In genomic region chr3:10447110-10447509, GRCh38 we compare ENCODE assay signal across 25 cellular contexts. TPM values are rescaled to one million over a fixed set of nuclear protein-coding genes. Genes with fewer than 3 reads are reported as not detected.
"Had no signal": no experiment of that assay in that cellular context is flagged by ENCODE, and none has a peak within 500 bp of the region (broad histone marks: within the 10 kb centered on the region; RNA-seq: fewer than 3 reads in every experiment).

No MANE protein-coding gene starts in this region.

- H3K4me1 ChIP-seq: left lung, pancreas, prostate gland, right atrium auricular region, suprapubic skin, tibial nerve, uterus had no signal

- ATAC-seq: left colon; left lung; naive thymus-derived CD4-positive, alpha-beta T cell; natural killer cell treated with Interleukin-12 subunit alpha and Interleukin-12 subunit beta and Interleukin-15 and Interleukin-18, amount 100 ng/mL, for 72 hours; pancreas; stimulated activated effector memory CD8-positive, alpha-beta T cell treated with anti-CD3 and anti-CD28 coated beads, Interleukin-12 subunit alpha, Interleukin-12 subunit beta, amount 100 ng/mL, for 72 hours had no signal

- H3K9me3 ChIP-seq: left lung, pancreas, prostate gland, right atrium auricular region, right lobe of liver, suprapubic skin, tibial nerve, uterus had no signal

- H3K27me3 ChIP-seq: pancreas, right atrium auricular region, right lobe of liver, tibial nerve, uterus had no signal

- H3K4me3 Mint-ChIP-seq: immature natural killer cell; mesothelial cell of epicardium; naive thymus-derived CD4-positive, alpha-beta T cell; natural killer cell treated with Interleukin-12 subunit alpha and Interleukin-12 subunit beta and Interleukin-15 and Interleukin-18, amount 100 ng/mL, for 72 hours; stimulated activated effector memory CD8-positive, alpha-beta T cell treated with anti-CD3 and anti-CD28 coated beads, Interleukin-12 subunit alpha, Interleukin-12 subunit beta, amount 100 ng/mL, for 72 hours; stimulated activated naive CD8-positive, alpha-beta T cell treated with anti-CD3 and anti-CD28 coated beads, Interleukin-15, Interleukin-2, amounts not matched to agents 100 ng/mL and 50 ng/mL, for 24 hours; type B pancreatic cell had no signal

- H3K27ac ChIP-seq: left lung, pancreas, prostate gland, right atrium auricular region, right lobe of liver, skin epidermis, suprapubic skin, tibial nerve, uterus had no signal

- H3K4me1 Mint-ChIP-seq: immature natural killer cell; mesothelial cell of epicardium; naive thymus-derived CD4-positive, alpha-beta T cell had no signal

- DNase-seq: immature natural killer cell; kidney; left colon; left lung; mesendoderm; naive thymus-derived CD4-positive, alpha-beta T cell; pancreas; stimulated activated CD4-positive, alpha-beta T cell treated with anti-CD3 and anti-CD28 coated beads, Interleukin-4, amount 100 ng/mL, for 24 hours; stimulated activated naive CD4-positive, alpha-beta T cell; uterus had no signal

- H3K36me3 ChIP-seq: left lung, pancreas, prostate gland, right atrium auricular region, suprapubic skin, tibial nerve, uterus had no signal

- H3K4me3 ChIP-seq: left lung, lung, pancreas, prostate gland, right atrium auricular region, right lobe of liver, skin epidermis, suprapubic skin, tibial nerve, uterus had no signal

- H3K36me3 Mint-ChIP-seq: immature natural killer cell; mesothelial cell of epicardium; naive thymus-derived CD4-positive, alpha-beta T cell; natural killer cell treated with Interleukin-12 subunit alpha and Interleukin-12 subunit beta and Interleukin-15 and Interleukin-18, amount 100 ng/mL, for 72 hours; stimulated activated effector memory CD8-positive, alpha-beta T cell treated with anti-CD3 and anti-CD28 coated beads, Interleukin-12 subunit alpha, Interleukin-12 subunit beta, amount 100 ng/mL, for 72 hours; type B pancreatic cell had no signal

- H3K27ac Mint-ChIP-seq: immature natural killer cell; mesothelial cell of epicardium; natural killer cell treated with Interleukin-12 subunit alpha and Interleukin-12 subunit beta and Interleukin-15 and Interleukin-18, amount 100 ng/mL, for 72 hours; stimulated activated effector memory CD8-positive, alpha-beta T cell treated with anti-CD3 and anti-CD28 coated beads, Interleukin-12 subunit alpha, Interleukin-12 subunit beta, amount 100 ng/mL, for 72 hours; stimulated activated naive CD8-positive, alpha-beta T cell treated with anti-CD3 and anti-CD28 coated beads, Interleukin-15, Interleukin-2, amounts not matched to agents 100 ng/mL and 50 ng/mL, for 24 hours; type B pancreatic cell had no signal

- H3K9me3 Mint-ChIP-seq: immature natural killer cell; mesothelial cell of epicardium; naive thymus-derived CD4-positive, alpha-beta T cell; natural killer cell treated with Interleukin-12 subunit alpha and Interleukin-12 subunit beta and Interleukin-15 and Interleukin-18, amount 100 ng/mL, for 72 hours; stimulated activated effector memory CD8-positive, alpha-beta T cell treated with anti-CD3 and anti-CD28 coated beads, Interleukin-12 subunit alpha, Interleukin-12 subunit beta, amount 100 ng/mL, for 72 hours; stimulated activated naive CD8-positive, alpha-beta T cell treated with anti-CD3 and anti-CD28 coated beads, Interleukin-15, Interleukin-2, amounts not matched to agents 100 ng/mL and 50 ng/mL, for 24 hours; type B pancreatic cell had no signal

RNA-seq across cellular contexts. Expression of gene ATP2B2, which starts 58.3 kb away (rescaled TPM):
- total RNA-seq: mesothelial cell of epicardium; mononuclear cell; naive thymus-derived CD4-positive, alpha-beta T cell; natural killer cell treated with Interleukin-12 subunit alpha and Interleukin-12 subunit beta and Interleukin-15 and Interleukin-18, amount 100 ng/mL, for 72 hours; osteoblast; ureter had no signal
- polyA plus RNA-seq: immature natural killer cell; lung; naive thymus-derived CD4-positive, alpha-beta T cell had no signal
